In the genomic region with DNA sequence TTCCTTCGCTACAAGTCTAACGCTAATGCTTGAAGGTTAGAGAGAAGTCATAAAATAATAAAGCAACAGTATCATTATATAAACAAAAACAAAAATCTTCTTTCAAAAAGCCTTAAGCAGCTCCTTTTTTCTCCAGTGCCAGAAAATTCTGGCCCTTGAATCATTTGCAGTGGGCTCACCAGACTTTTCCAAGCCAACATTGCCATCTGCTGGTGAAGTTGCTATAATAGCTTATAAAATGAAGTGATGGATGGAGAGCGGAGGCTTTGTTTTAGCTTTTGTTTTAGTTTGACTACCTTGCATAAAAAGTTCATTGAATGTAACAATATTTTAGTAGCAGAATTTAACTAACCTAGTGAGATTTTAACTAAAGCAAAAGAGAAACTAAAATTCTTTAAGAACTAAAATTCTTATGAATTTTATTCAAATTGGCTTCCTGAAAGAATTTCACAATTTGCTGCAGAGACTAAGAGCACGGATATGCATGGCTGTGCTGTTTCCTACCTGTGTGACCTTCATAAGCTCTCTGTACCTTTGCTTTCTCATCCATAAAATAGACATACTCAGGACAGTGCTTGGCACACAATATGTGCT, we compare ENCODE assay signal across 8 cellular contexts. TPM values are rescaled to one million over a fixed set of nuclear protein-coding genes. Genes with fewer than 3 reads are reported as not detected.
DNase-seq lines count a peak whose midpoint lies in the region; ATAC-seq and TF ChIP-seq lines count a peak whose summit lies in the region.

No MANE protein-coding gene starts in this region.

- no peak overlapping the region for H3K56ac ChIP-seq in IMR-90 (ENCODE audit: extremely low read depth, insufficient read depth, low read length)

- H3K4me3 ChIP-seq in IMR-90 (ENCODE audit: insufficient read depth, low read depth, low read length): no peak overlapping the region
- no peak overlapping the region for H3K4me3 ChIP-seq in Peyer's patch
- no peak overlapping the region for H3K4me3 ChIP-seq in foreskin fibroblast (ENCODE audit: low read depth in 1 of 2, low read length in 2 of 2)
- no peak overlapping the region for H3K4me3 ChIP-seq in osteoblast (ENCODE audit: insufficient read depth, low read length)
- H3K4me3 ChIP-seq in uterus: no peak overlapping the region

- H2AK5ac ChIP-seq in IMR-90 (ENCODE audit: low read depth, low read length): no peak overlapping the region

- peaks cover 6% of the 10 kb centered on the region for H3K4me1 Mint-ChIP-seq in activated T-helper 1 cell treated with anti-CD3 and anti-CD28 coated beads, Interleukin-12 subunit alpha, Interleukin-12 subunit beta, Interleukin-2, Interleukin-4 antibody, amounts not matched to agents 30 ng/mL and 10 ng/mL and 1 ng/mL, durations not matched to agents 14 hours and 24 hours and 36 hours (ENCODE audit: low read depth)

- H2BK5ac ChIP-seq in IMR-90 (ENCODE audit: low read depth, low read length, poor library complexity, severe bottlenecking): no peak overlapping the region

- no peak overlapping the region for H3K4ac ChIP-seq in IMR-90 (ENCODE audit: low read depth, low read length)

- H3K23ac ChIP-seq in IMR-90 (ENCODE audit: low read depth, low read length): no peak overlapping the region

- no peak overlapping the region for H2BK120ac ChIP-seq in IMR-90 (ENCODE audit: low read depth, low read length)

- ATAC-seq in IMR-90 (ENCODE audit: low read depth) (peak; percentile 71), HG03095 (IDR thresholded peaks at IDR 0.05; ENCODE audit: unreplicated experiment) (no peak)

- in situ Hi-C loops in IMR-90 (cut with MboI; ENCODE audit: low sequenced_read_pairs): loop anchor here (5.0 to 25.0 kb wide), 2 partner anchors 175 to 1235 kb away; no protein-coding TSS in a partner anchor

- peaks cover 8% of the 10 kb centered on the region for H3K27me3 ChIP-seq in IMR-90 (ENCODE audit: control insufficient read depth, insufficient read depth, low read length)
- H3K27me3 ChIP-seq in Peyer's patch: no peaks in the 10 kb centered on the region
- H3K27me3 ChIP-seq in osteoblast (ENCODE audit: insufficient read depth, low read length): peaks cover 37% of the 10 kb centered on the region
- no peaks in the 10 kb centered on the region for H3K27me3 ChIP-seq in uterus

- no peaks in the 10 kb centered on the region for H3K36me3 ChIP-seq in IMR-90 (ENCODE audit: control insufficient read depth, insufficient read depth, low read length)
- H3K36me3 ChIP-seq in Peyer's patch: no peaks in the 10 kb centered on the region
- H3K36me3 ChIP-seq in osteoblast (ENCODE audit: insufficient read depth, low read length): no peaks in the 10 kb centered on the region
- no peaks in the 10 kb centered on the region for H3K36me3 ChIP-seq in uterus

- CTCF ChIA-PET in GM10248 (lab: Yijun Ruan, JAX): interaction anchor here (0.6 to 11.1 kb wide), 52 partner anchors 9 to 1134 kb away, joined by 3 to 334 read pairs (median 5); no protein-coding TSS in a partner anchor
- CTCF ChIA-PET in IMR-90 (lab: Yijun Ruan, JAX): interaction anchor here (0.6 to 4.5 kb wide), 19 partner anchors 8 to 1299 kb away, joined by 3 to 88 read pairs (median 4); a partner anchor contains a TSS

- H4K8ac ChIP-seq in IMR-90 (ENCODE audit: low read depth in 2 of 2, low read length in 2 of 2): no peak overlapping the region

- H3K14ac ChIP-seq in IMR-90 (replicated peaks; ENCODE audit: low read depth, low read length): no peak overlapping the region

- no CpG with 5 or more reads among the region's 4 CpGs for WGBS in IMR-90 (ENCODE audit: extremely low coverage in 2 of 2, insufficient read length in 1 of 2), 2 experiments

- no peak overlapping the region for H3K18ac ChIP-seq in IMR-90 (ENCODE audit: low read depth, low read length)

- DNase-seq in GM10248 (ENCODE audit: extremely low spot score): peak; percentile 62
- peak; percentile 75 for DNase-seq in IMR-90
- DNase-seq in Peyer's patch: peak in 2 of 3 donors; percentile 43 to 79
- DNase-seq in activated T-helper 1 cell treated with anti-CD3 and anti-CD28 coated beads, Interleukin-12 subunit alpha, Interleukin-12 subunit beta, Interleukin-2, Interleukin-4 antibody, amounts not matched to agents 30 ng/mL and 10 ng/mL and 1 ng/mL, durations not matched to agents 14 hours and 24 hours and 36 hours (ENCODE audit: low spot score): peak; percentile 38
- peak; percentile 56 to 85 for DNase-seq in foreskin fibroblast
- no peak for DNase-seq in osteoblast (ENCODE audit: insufficient read length, low spot score, missing footprints)
- peak; percentile 51 to 70 for DNase-seq in uterus

- intact Hi-C loops in IMR-90 (cut with micrococcal nuclease) (loop anchor here (1.0 to 10.0 kb wide), 6 partner anchors 33 to 1272 kb away; no protein-coding TSS in a partner anchor), uterus (cut with DNase I; ENCODE audit: low total_unique reads) (loop anchor here (5.0 kb wide), 1 partner anchor 175 kb away; no protein-coding TSS in a partner anchor)
- intact Hi-C loops in activated T-helper 1 cell treated with anti-CD3 and anti-CD28 coated beads, Interleukin-12 subunit alpha, Interleukin-12 subunit beta, Interleukin-2, Interleukin-4 antibody, amounts not matched to agents 30 ng/mL and 10 ng/mL and 1 ng/mL, durations not matched to agents 14 hours and 24 hours and 36 hours (cut with micrococcal nuclease): loop anchor here (1.0 to 10.0 kb wide), 5 partner anchors 124 to 1132 kb away; no protein-coding TSS in a partner anchor

- H3K27ac ChIP-seq in IMR-90 (ENCODE audit: insufficient read depth, low read length) (no peak overlapping the region), Peyer's patch (no peak overlapping the region), osteoblast (ENCODE audit: low read depth, low read length) (no peak overlapping the region), uterus (no peak overlapping the region)

- H3K4me1 ChIP-seq in IMR-90 (ENCODE audit: control insufficient read depth, insufficient read depth, low read length): no peaks in the 10 kb centered on the region
- H3K4me1 ChIP-seq in Peyer's patch: no peaks in the 10 kb centered on the region
- H3K4me1 ChIP-seq in osteoblast (ENCODE audit: insufficient read depth, low read length): no peaks in the 10 kb centered on the region
- H3K4me1 ChIP-seq in uterus: no peaks in the 10 kb centered on the region

- H4K5ac ChIP-seq in IMR-90 (ENCODE audit: low read depth, low read length): no peak overlapping the region

- H3K9me3 ChIP-seq in IMR-90 (ENCODE audit: control insufficient read depth, insufficient read depth, low read length): no peaks in the 10 kb centered on the region
- no peaks in the 10 kb centered on the region for H3K9me3 ChIP-seq in Peyer's patch
- no peaks in the 10 kb centered on the region for H3K9me3 ChIP-seq in osteoblast (ENCODE audit: low read depth, low read length)
- no peaks in the 10 kb centered on the region for H3K9me3 ChIP-seq in uterus

- no TSS peak for BruUV-seq in IMR-90 (replicated peaks; lab: Mats Ljungman, UMichigan)

- no peak overlapping the region for H2AK9ac ChIP-seq in IMR-90 (replicated peaks; ENCODE audit: low read depth, low read length, poor library complexity)

- TF ChIP-seq CTCF in GM10248 (IDR thresholded peaks at IDR 0.05; ENCODE audit: control extremely low read depth, extremely low read depth, low read depth, missing control alignments): peak; percentile 55
- peak; percentile 81 for TF ChIP-seq CTCF in IMR-90 (conservative IDR thresholded peaks at IDR 0.05; ENCODE audit: low read depth, low read length)
- peak; percentile 34 to 84 (median 71) for TF ChIP-seq CTCF in Peyer's patch (IDR thresholded peaks at IDR 0.05)
- peak; percentile 46 for TF ChIP-seq CTCF in foreskin fibroblast (IDR thresholded peaks at IDR 0.05; ENCODE audit: low read depth, low read length)
- peak; percentile 63 for TF ChIP-seq CTCF in osteoblast (IDR thresholded peaks at IDR 0.05; ENCODE audit: extremely low read depth, low read depth, low read length)
- TF ChIP-seq CTCF in uterus (IDR thresholded peaks at IDR 0.05): peak; percentile 57 to 81 (median 72)

- no peaks in the 10 kb centered on the region for H3K36me3 Mint-ChIP-seq in activated T-helper 1 cell treated with anti-CD3 and anti-CD28 coated beads, Interleukin-12 subunit alpha, Interleukin-12 subunit beta, Interleukin-2, Interleukin-4 antibody, amounts not matched to agents 30 ng/mL and 10 ng/mL and 1 ng/mL, durations not matched to agents 14 hours and 24 hours and 36 hours (ENCODE audit: low read depth)

- POLR2A ChIA-PET in GM10248 (lab: Yijun Ruan, JAX): no interaction called here
- POLR2A ChIA-PET in IMR-90 (lab: Charles Lee; ENCODE audit: unreplicated experiment): no interaction called here

- no peak overlapping the region; the same call in 1 of the 2 replicates for H3K9ac ChIP-seq in IMR-90 (ENCODE audit: low read depth, low read length)

- H4K20me1 ChIP-seq in IMR-90 (ENCODE audit: insufficient read depth, low read length) (no peaks in the 10 kb centered on the region), osteoblast (ENCODE audit: insufficient read depth, low read length) (no peaks in the 10 kb centered on the region)

- H3K4me3 Mint-ChIP-seq in activated T-helper 1 cell treated with anti-CD3 and anti-CD28 coated beads, Interleukin-12 subunit alpha, Interleukin-12 subunit beta, Interleukin-2, Interleukin-4 antibody, amounts not matched to agents 30 ng/mL and 10 ng/mL and 1 ng/mL, durations not matched to agents 14 hours and 24 hours and 36 hours: no peak overlapping the region

- no peak overlapping the region for H4K91ac ChIP-seq in IMR-90 (ENCODE audit: insufficient read depth, low read depth, low read length)

- no peaks in the 10 kb centered on the region for H3K79me2 ChIP-seq in osteoblast (ENCODE audit: insufficient read depth, low read length)

- H3K27me3 Mint-ChIP-seq in activated T-helper 1 cell treated with anti-CD3 and anti-CD28 coated beads, Interleukin-12 subunit alpha, Interleukin-12 subunit beta, Interleukin-2, Interleukin-4 antibody, amounts not matched to agents 30 ng/mL and 10 ng/mL and 1 ng/mL, durations not matched to agents 14 hours and 24 hours and 36 hours (ENCODE audit: insufficient read depth): peaks cover 22% of the 10 kb centered on the region

- no peak overlapping the region for H2BK15ac ChIP-seq in IMR-90 (ENCODE audit: low read depth, low read length)

- H3K9me1 ChIP-seq in IMR-90 (ENCODE audit: insufficient read depth, low read length): no peaks in the 10 kb centered on the region

- H3K9me3 Mint-ChIP-seq in activated T-helper 1 cell treated with anti-CD3 and anti-CD28 coated beads, Interleukin-12 subunit alpha, Interleukin-12 subunit beta, Interleukin-2, Interleukin-4 antibody, amounts not matched to agents 30 ng/mL and 10 ng/mL and 1 ng/mL, durations not matched to agents 14 hours and 24 hours and 36 hours: no peaks in the 10 kb centered on the region

- H3K79me1 ChIP-seq in IMR-90 (ENCODE audit: low read depth in 1 of 2, low read length in 2 of 2): no peaks in the 10 kb centered on the region

- dilution Hi-C loops in IMR-90 (cut with HindIII; ENCODE audit: low sequenced_read_pairs, unreplicated experiment): no loop called here

- H2BK20ac ChIP-seq in IMR-90 (ENCODE audit: low read depth, low read length): no peak overlapping the region

- no peak for TF ChIP-seq POLR2A in IMR-90 (IDR thresholded peaks at IDR 0.05; ENCODE audit: low read depth, low read length)
- no peak for TF ChIP-seq POLR2A in Peyer's patch (IDR thresholded peaks at IDR 0.05)
- no peak for TF ChIP-seq POLR2A in uterus (IDR thresholded peaks at IDR 0.05)

- H3K4me2 ChIP-seq in IMR-90 (ENCODE audit: low read depth, low read length) (no peak overlapping the region), osteoblast (ENCODE audit: insufficient read depth, low read length) (no peak overlapping the region)

- no peak overlapping the region for H3K27ac Mint-ChIP-seq in activated T-helper 1 cell treated with anti-CD3 and anti-CD28 coated beads, Interleukin-12 subunit alpha, Interleukin-12 subunit beta, Interleukin-2, Interleukin-4 antibody, amounts not matched to agents 30 ng/mL and 10 ng/mL and 1 ng/mL, durations not matched to agents 14 hours and 24 hours and 36 hours

- no peak overlapping the region for H2AFZ ChIP-seq in IMR-90 (replicated peaks; ENCODE audit: low read length, poor library complexity)
- no peak overlapping the region for H2AFZ ChIP-seq in osteoblast (ENCODE audit: low read length)

- peak; percentile 92 for TF ChIP-seq RAD21 in IMR-90 (IDR thresholded peaks at IDR 0.05; ENCODE audit: low read length)

RNA-seq across cellular contexts. Expression of a gene that starts 44.8 kb away (rescaled TPM):
- total RNA-seq in IMR-90 (2012; rRNA removed): 11.5 and 12.5 TPM in 2 replicates
- polyA plus RNA-seq in IMR-90 (2012; rRNA removed): 4.8 and 5.8 TPM in 2 replicates
- 1.6 and 2.4 TPM in 2 replicates for polyA plus RNA-seq in IMR-90 (2012; cell fraction: cytosol; rRNA removed)
- polyA plus RNA-seq in IMR-90 (2012; cell fraction: nucleus; rRNA removed; ENCODE audit: low replicate concordance): 0.59 and 3.6 TPM in 2 replicates
- total RNA-seq in Peyer's patch: under 1 TPM in 3 of 4 donors, not detected in 1; 0.35 to 0.67 (median 0.66) TPM
- total RNA-seq in activated T-helper 1 cell treated with anti-CD3 and anti-CD28 coated beads, Interleukin-12 subunit alpha, Interleukin-12 subunit beta, Interleukin-2, Interleukin-4 antibody, amounts not matched to agents 30 ng/mL and 10 ng/mL and 1 ng/mL, durations not matched to agents 14 hours and 24 hours and 36 hours: 0.05 TPM in 1 of 2 replicates, not detected in the other
- total RNA-seq in osteoblast: 9.4 and 10.3 TPM in 2 replicates
- total RNA-seq in uterus: 1 to 10 TPM; 1.5 to 10.0 (median 2.4) TPM
